21 cellular contexts compared by ENCODE assay signal in genomic region chr3:19506171-19506570, GRCh38.
"Had no signal": no experiment of that assay in that cellular context is flagged by ENCODE, and none has a peak within 500 bp of the region (broad histone marks: within the 10 kb centered on the region; RNA-seq: fewer than 3 reads in every experiment).

No MANE protein-coding gene starts in this region.

- ATAC-seq: activated T-cell treated with anti-CD3 and anti-CD28 coated beads, Interleukin-2, amount 50 U/mL, for 72 hours had no signal

- DNase-seq: activated CD4-positive, alpha-beta memory T cell treated with anti-CD3 and anti-CD28 coated beads, Interleukin-2, amount 10 ng/mL, durations not matched to agents 7 days and 5 days; activated CD4-positive, alpha-beta T cell treated with anti-CD3 and anti-CD28 coated beads for 48 hours; activated effector memory CD4-positive, alpha-beta T cell treated with Interleukin-2 at 50 U/mL for 16 hours; activated naive CD4-positive, alpha-beta T cell treated with anti-CD3 and anti-CD28 coated beads for 36 hours; activated naive CD8-positive, alpha-beta T cell treated with anti-CD3 and anti-CD28 coated beads, Interleukin-2, amount 10 ng/mL, durations not matched to agents 7 days and 5 days; activated T-cell treated with anti-CD3 and anti-CD28 coated beads, Interleukin-2, amount 50 U/mL, for 72 hours; amniotic stem cell; colonic mucosa; glutamatergic neuron; immature natural killer cell; kidney glomerular epithelial cell; left ventricle myocardium inferior; mammary epithelial cell; midbrain; retina; stimulated activated CD4-positive, alpha-beta T cell treated with anti-CD3 and anti-CD28 coated beads, Interleukin-4, amount 100 ng/mL, for 1 hour; substantia nigra; tibial artery had no signal

- H3K27ac ChIP-seq: breast epithelium, colonic mucosa, esophagus muscularis mucosa, hepatocyte, left ventricle myocardium inferior, tibial artery had no signal

- H3K4me3 ChIP-seq: breast epithelium, colonic mucosa, esophagus muscularis mucosa, hepatocyte, left ventricle myocardium inferior, tibial artery had no signal

- H3K27me3 ChIP-seq: breast epithelium, colonic mucosa, esophagus muscularis mucosa, hepatocyte, tibial artery had no signal
